Comparison of ENCODE assay signal across 2 cellular contexts in genomic region chr6:159279790-159280277, GRCh38.
TF ChIP-seq lines count a peak whose summit lies in the region.

No MANE protein-coding gene starts in this region.

TF ChIP-seq in HCT116, 20 proteins besides CTCF, POLR2A, EP300 and RAD21:
- TF ChIP-seq ZBTB33 (IDR thresholded peaks at IDR 0.05; ENCODE audit: extremely low read depth, insufficient replicate concordance, low read length) (no peak), FOSL1 (IDR thresholded peaks at IDR 0.05; ENCODE audit: low read depth) (0 out of 2 replicates have a peak, but pooled peaks have one; percentile 14), SP1 (IDR thresholded peaks at IDR 0.05; ENCODE audit: low read depth) (0 out of 2 replicates have a peak, but pooled peaks have one; percentile 25), JUND (IDR thresholded peaks at IDR 0.05) (0 out of 2 replicates have a peak, but pooled peaks have one; percentile 14)
TF ChIP-seq in HCT116: peak in this region for 3.

TF ChIP-seq in SK-N-SH, 30 proteins besides CTCF, POLR2A, EP300 and RAD21 (continued from another document):
- TF ChIP-seq REST (IDR thresholded peaks at IDR 0.05; ENCODE audit: low read depth, low read length), result no peak
- TF ChIP-seq, protein P1, sequence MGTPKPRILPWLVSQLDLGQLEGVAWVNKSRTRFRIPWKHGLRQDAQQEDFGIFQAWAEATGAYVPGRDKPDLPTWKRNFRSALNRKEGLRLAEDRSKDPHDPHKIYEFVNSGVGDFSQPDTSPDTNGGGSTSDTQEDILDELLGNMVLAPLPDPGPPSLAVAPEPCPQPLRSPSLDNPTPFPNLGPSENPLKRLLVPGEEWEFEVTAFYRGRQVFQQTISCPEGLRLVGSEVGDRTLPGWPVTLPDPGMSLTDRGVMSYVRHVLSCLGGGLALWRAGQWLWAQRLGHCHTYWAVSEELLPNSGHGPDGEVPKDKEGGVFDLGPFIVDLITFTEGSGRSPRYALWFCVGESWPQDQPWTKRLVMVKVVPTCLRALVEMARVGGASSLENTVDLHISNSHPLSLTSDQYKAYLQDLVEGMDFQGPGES (IDR thresholded peaks at IDR 0.05; ENCODE audit: low read depth, low read length), result no peak
- peak; percentile 97 for TF ChIP-seq GATA2 (CRISPR knock-in tag; IDR thresholded peaks at IDR 0.05)
- TF ChIP-seq TAF1 (IDR thresholded peaks at IDR 0.05; ENCODE audit: borderline replicate concordance, low read depth, low read length), result no peak
- TF ChIP-seq ZBTB33 (IDR thresholded peaks at IDR 0.05; ENCODE audit: borderline replicate concordance, low read depth), result no peak
- TF ChIP-seq NRF1 (IDR thresholded peaks at IDR 0.05; ENCODE audit: low read depth, low read length), result no peak
- no peak for TF ChIP-seq RFX5 (IDR thresholded peaks at IDR 0.05; ENCODE audit: low read length)
- TF ChIP-seq RXRA (IDR thresholded peaks at IDR 0.05; ENCODE audit: borderline replicate concordance, low read depth), result no peak
- TF ChIP-seq FOSL2 (IDR thresholded peaks at IDR 0.05; ENCODE audit: borderline replicate concordance, low read depth), result no peak
- no peak for TF ChIP-seq POLR2AphosphoS5 (IDR thresholded peaks at IDR 0.05; ENCODE audit: low read depth, low read length)
- no peak for TF ChIP-seq USF1 (IDR thresholded peaks at IDR 0.05; ENCODE audit: borderline replicate concordance, low read depth)
TF ChIP-seq in SK-N-SH: peak in this region for 5.
